Comparison of ENCODE assay signal across 1 cellular context in genomic region chr10:73774637-73775036, GRCh38.
TF ChIP-seq lines count a peak whose summit lies in the region.

No MANE protein-coding gene starts in this region.

TF ChIP-seq in SK-N-SH treated with all-trans-retinoic acid at 6 μM for 48 hours, 23 proteins besides CTCF, POLR2A, EP300 and RAD21 (continued from another document):
- TF ChIP-seq CREB5 (CRISPR knock-in tag; IDR thresholded peaks at IDR 0.05; ENCODE audit: low read depth) = no peak
